ENCODE assay signal across 27 cellular contexts in the genomic region with DNA sequence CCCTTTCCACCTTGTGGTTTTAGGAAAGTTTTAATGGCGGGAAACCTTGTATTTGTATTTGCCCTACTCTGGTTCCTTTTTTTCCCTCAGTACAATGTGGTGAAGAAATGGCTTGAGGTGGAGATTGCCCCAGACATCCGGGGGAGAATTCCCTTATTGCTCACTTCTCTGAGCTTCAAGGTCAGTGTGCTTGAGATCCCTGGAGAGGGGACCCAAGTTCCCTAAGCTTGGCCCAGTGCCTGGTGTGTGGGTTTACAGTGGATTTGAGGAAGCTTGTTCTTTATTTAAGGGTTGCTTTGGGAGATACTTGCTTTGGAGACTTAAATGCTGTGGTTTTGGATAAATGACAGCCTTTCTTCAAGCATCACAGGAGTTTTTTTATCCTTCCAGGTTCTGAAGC. TPM values are rescaled to one million over a fixed set of nuclear protein-coding genes. Genes with fewer than 3 reads are reported as not detected.
A peak's percentile ranks its signal among the peaks of the same experiment; 100 is the strongest.
DNase-seq lines count a peak whose midpoint lies in the region; ATAC-seq and TF ChIP-seq lines count a peak whose summit lies in the region.
"Had no signal": no experiment of that assay in that cellular context is flagged by ENCODE, and none has a peak within 500 bp of the region (broad histone marks: within the 10 kb centered on the region; RNA-seq: fewer than 3 reads in every experiment).

No MANE protein-coding gene starts in this region.

- CTCF ChIA-PET in CD4-positive, alpha-beta memory T cell (lab: Charles Lee; ENCODE audit: partially characterized antibody) = interaction anchor here (1.2 to 2.1 kb wide), 3 partner anchors 10 to 28 kb away, joined by 3 to 6 read pairs (median 4); no protein-coding TSS in a partner anchor

- H3K4me3 Mint-ChIP-seq in CD4-positive, alpha-beta memory T cell = no peak overlapping the region
- H3K4me3 Mint-ChIP-seq: activated CD4-positive, alpha-beta memory T cell treated with anti-CD3 and anti-CD28 coated beads, Interleukin-2, amount 10 ng/mL, durations not matched to agents 7 days and 5 days; nephron; stimulated activated effector memory CD8-positive, alpha-beta T cell treated with anti-CD3 and anti-CD28 coated beads, Interleukin-12 subunit alpha, Interleukin-12 subunit beta, amount 100 ng/mL, for 72 hours had no signal

- peak in 3 of 8 donors; percentile 34 to 68 (median 42) for ATAC-seq in heart right ventricle
- no peak for ATAC-seq in HG02798 (IDR thresholded peaks at IDR 0.05; ENCODE audit: poor library complexity, unreplicated experiment)
- ATAC-seq: activated naive CD4-positive, alpha-beta T cell treated with anti-CD3 and anti-CD28 coated beads, Interleukin-2, amount 50 U/mL, for 72 hours; stimulated activated effector memory CD8-positive, alpha-beta T cell treated with anti-CD3 and anti-CD28 coated beads, Interleukin-12 subunit alpha, Interleukin-12 subunit beta, amount 100 ng/mL, for 72 hours had no signal

- no peaks in the 10 kb centered on the region for H3K27me3 Mint-ChIP-seq in CD4-positive, alpha-beta memory T cell
- H3K27me3 Mint-ChIP-seq: activated CD4-positive, alpha-beta memory T cell treated with anti-CD3 and anti-CD28 coated beads, Interleukin-2, amount 10 ng/mL, durations not matched to agents 7 days and 5 days had no signal

- H3K27me3 ChIP-seq in heart right ventricle = no peaks in the 10 kb centered on the region
- H3K27me3 ChIP-seq in CD4-positive, alpha-beta memory T cell (ENCODE audit: insufficient read depth, low read length) = no peaks in the 10 kb centered on the region
- H3K27me3 ChIP-seq: transverse colon had no signal

- H3K4me3 ChIP-seq in AG10803 (ENCODE audit: low read length) (no peak overlapping the region), heart right ventricle (no peak overlapping the region)
- H3K4me3 ChIP-seq in CD4-positive, alpha-beta memory T cell (ENCODE audit: low read length in 2 of 2) = no peak overlapping the region
- H3K4me3 ChIP-seq: transverse colon had no signal

- peaks cover 29 to 65% of the 10 kb centered on the region in 2 donors for H3K36me3 Mint-ChIP-seq in CD4-positive, alpha-beta memory T cell

- H3K4me1 Mint-ChIP-seq in CD4-positive, alpha-beta memory T cell = peaks cover 14 to 41% (median 24%) of the 10 kb centered on the region in 4 donors
- H3K4me1 Mint-ChIP-seq: nephron had no signal

- peak overlapping the region in 2 of 7 donors; percentile 27 to 72 for H3K27ac Mint-ChIP-seq in CD4-positive, alpha-beta memory T cell
- H3K27ac Mint-ChIP-seq: activated naive CD4-positive, alpha-beta T cell treated with anti-CD3 and anti-CD28 coated beads, Interleukin-2, amount 50 U/mL, for 72 hours; nephron; stimulated activated effector memory CD8-positive, alpha-beta T cell treated with anti-CD3 and anti-CD28 coated beads, Interleukin-12 subunit alpha, Interleukin-12 subunit beta, amount 100 ng/mL, for 72 hours had no signal

- WGBS in heart right ventricle, 2 donors = 67 to 74% methylated on average over 2 of the region's 2 CpGs

- H3K4me1 ChIP-seq in heart right ventricle = peaks cover 0 to 15% (median 0%) of the 10 kb centered on the region in 9 donors
- peaks cover 25% of the 10 kb centered on the region for H3K4me1 ChIP-seq in CD4-positive, alpha-beta memory T cell (ENCODE audit: insufficient read depth, low read length)
- H3K4me1 ChIP-seq: transverse colon had no signal

- peak overlapping the region in 2 of 10 donors; percentile 23 to 24 for H3K27ac ChIP-seq in heart right ventricle
- H3K27ac ChIP-seq in CD4-positive, alpha-beta memory T cell (ENCODE audit: low read depth, low read length) = no peak overlapping the region
- H3K27ac ChIP-seq: transverse colon, VCaP had no signal

- POLR2A ChIA-PET in CD4-positive, alpha-beta memory T cell (lab: Charles Lee; ENCODE audit: partially characterized antibody) = interaction anchor here (1.6 kb wide), 1 partner anchor 19 kb away, joined by 3 read pairs; the partner anchor contains the start of gene CALHM2

- peaks cover 0 to 100% (median 36%) of the 10 kb centered on the region in 9 donors for H3K36me3 ChIP-seq in heart right ventricle
- peaks cover 47% of the 10 kb centered on the region for H3K36me3 ChIP-seq in CD4-positive, alpha-beta memory T cell (ENCODE audit: insufficient read depth, low read length)

- DNase-seq in AG10803 (ENCODE audit: low read depth) (peak; percentile 33), RPMI7951 (ENCODE audit: low read depth) (peak; percentile 57), heart right ventricle (peak; percentile 47 to 50), posterior vena cava (ENCODE audit: low spot score) (peak; percentile 89), AG08396 (ENCODE audit: low spot score) (no peak), NCI-H2107 treated with DMSO at 0.1 percent for 48 hours (lab: John Stamatoyannopoulos, UW; ENCODE audit: unreplicated experiment) (no peak)
- DNase-seq in CD4-positive, alpha-beta memory T cell = no peak
- DNase-seq: activated CD4-positive, alpha-beta memory T cell treated with anti-CD3 and anti-CD28 coated beads, Interleukin-2, amount 10 ng/mL, durations not matched to agents 7 days and 5 days; activated T-cell treated with anti-CD3 and anti-CD28 coated beads, Interleukin-2, amount 50 U/mL, for 1 hour; caudate nucleus; DND-41; erythroblast; head of caudate nucleus; IMR-90; NCI-H510A treated with DMSO at 0.1 percent for 48 hours; SHP77; stimulated activated CD4-positive, alpha-beta T cell treated with anti-CD3 and anti-CD28 coated beads, Interleukin-15, amount 100 ng/mL, for 24 hours; transverse colon had no signal

- no peaks in the 10 kb centered on the region for H3K9me3 ChIP-seq in heart right ventricle
- H3K9me3 ChIP-seq in CD4-positive, alpha-beta memory T cell (ENCODE audit: control insufficient read depth in 1 of 2, low read length in 2 of 2) = no peaks in the 10 kb centered on the region
- H3K9me3 ChIP-seq: transverse colon had no signal

- no peak for TF ChIP-seq CTCF in AG10803 (conservative IDR thresholded peaks at IDR 0.05; ENCODE audit: low read length)
- no peak for TF ChIP-seq CTCF in heart right ventricle (IDR thresholded peaks at IDR 0.05)

- peaks cover 0 to 2% (median 0%) of the 10 kb centered on the region in 8 donors for H3K9me3 Mint-ChIP-seq in CD4-positive, alpha-beta memory T cell
- H3K9me3 Mint-ChIP-seq: activated CD4-positive, alpha-beta memory T cell treated with anti-CD3 and anti-CD28 coated beads, Interleukin-2, amount 10 ng/mL, durations not matched to agents 7 days and 5 days; activated naive CD4-positive, alpha-beta T cell treated with anti-CD3 and anti-CD28 coated beads, Interleukin-2, amount 50 U/mL, for 72 hours; nephron; stimulated activated effector memory CD8-positive, alpha-beta T cell treated with anti-CD3 and anti-CD28 coated beads, Interleukin-12 subunit alpha, Interleukin-12 subunit beta, amount 100 ng/mL, for 72 hours had no signal

- intact Hi-C loops in heart right ventricle (cut with DNase I) (no loop called here), posterior vena cava (cut with DNase I) (no loop called here)
- intact Hi-C loops in CD4-positive, alpha-beta memory T cell (cut with micrococcal nuclease) = no loop called here

RNA-seq across cellular contexts. Expression of gene CALHM2, which starts 18.3 kb away (rescaled TPM):
- total RNA-seq in RPMI7951 (2014; rRNA removed; shearing (Covaris generic)) = 1.9 and 3.1 TPM in 2 replicates
- total RNA-seq in heart right ventricle (10 to 100 TPM in 6 of 10 donors, 1 to 10 TPM in 4; 5.2 to 17.7 (median 10.9) TPM), posterior vena cava (10 to 100 TPM; 49.8 to 59.4 TPM)
- polyA plus RNA-seq in heart right ventricle = 10 to 100 TPM; 12.1 to 23.5 TPM
- 10 to 100 TPM; 80.5 to 84.6 TPM for total RNA-seq in CD4-positive, alpha-beta memory T cell
- 10 to 100 TPM; 40.3 to 65.0 TPM for polyA plus RNA-seq in CD4-positive, alpha-beta memory T cell

RNA-seq across cellular contexts. Expression of gene CALHM1, which starts 24.8 kb away (rescaled TPM):
- total RNA-seq in RPMI7951 (2014; rRNA removed; shearing (Covaris generic)) = not detected in 2 replicates
- total RNA-seq in heart right ventricle (not detected), posterior vena cava (not detected)
- not detected for polyA plus RNA-seq in heart right ventricle
- not detected for total RNA-seq in CD4-positive, alpha-beta memory T cell
- polyA plus RNA-seq in CD4-positive, alpha-beta memory T cell = not detected
- total RNA-seq: activated naive CD4-positive, alpha-beta T cell treated with anti-CD3 and anti-CD28 coated beads, Interleukin-2, amount 50 U/mL, for 72 hours; H4; IMR-90; mesenteric fat pad; pulmonary artery endothelial cell; transverse colon had no signal
- polyA plus RNA-seq: AG04450, IMR-90 had no signal

RNA-seq across cellular contexts. Expression of gene PDCD11, which starts 37.4 kb away (rescaled TPM):
- total RNA-seq in RPMI7951 (2014; rRNA removed; shearing (Covaris generic)) = 15.3 and 18.1 TPM in 2 replicates
- total RNA-seq in heart right ventricle (10 to 100 TPM in 8 of 10 donors, 1 to 10 TPM in 2; 9.4 to 16.9 (median 12.7) TPM), posterior vena cava (10 to 100 TPM; 18.2 to 22.1 TPM)
- 10 to 100 TPM; 10.9 to 15.1 TPM for polyA plus RNA-seq in heart right ventricle
- 10 to 100 TPM; 37.8 to 45.0 TPM for total RNA-seq in CD4-positive, alpha-beta memory T cell
- polyA plus RNA-seq in CD4-positive, alpha-beta memory T cell = 10 to 100 TPM in 1 of 2 donors, 1 to 10 TPM in 1; 2.5 to 16.1 TPM

RNA-seq across cellular contexts. Expression of gene ATP5MK, which starts 37.6 kb away (rescaled TPM):
- 586 and 602 TPM in 2 replicates for total RNA-seq in RPMI7951 (2014; rRNA removed; shearing (Covaris generic))
- total RNA-seq in heart right ventricle = 1,000 to 10,000 TPM in 9 of 10 donors, 100 to 1,000 TPM in 1; 936 to 1,374 (median 1,266) TPM
- polyA plus RNA-seq in heart right ventricle = 1,000 to 10,000 TPM; 1,385 to 3,857 TPM
- total RNA-seq in posterior vena cava = 100 to 1,000 TPM; 350 to 362 TPM
- total RNA-seq in CD4-positive, alpha-beta memory T cell = 100 to 1,000 TPM; 148 to 157 TPM
- polyA plus RNA-seq in CD4-positive, alpha-beta memory T cell = 100 to 1,000 TPM; 477 to 548 TPM

RNA-seq across cellular contexts. Expression of gene CALHM3, which starts 45.2 kb away (rescaled TPM):
- 6.8 and 8.2 TPM in 2 replicates for total RNA-seq in RPMI7951 (2014; rRNA removed; shearing (Covaris generic))
- total RNA-seq in heart right ventricle (not detected), posterior vena cava (not detected)
- polyA plus RNA-seq in heart right ventricle = not detected
- total RNA-seq in CD4-positive, alpha-beta memory T cell = not detected
- polyA plus RNA-seq in CD4-positive, alpha-beta memory T cell = not detected
- total RNA-seq: activated naive CD4-positive, alpha-beta T cell treated with anti-CD3 and anti-CD28 coated beads, Interleukin-2, amount 50 U/mL, for 72 hours; H4; IMR-90; mesenteric fat pad; pulmonary artery endothelial cell; transverse colon had no signal
- polyA plus RNA-seq: AG04450, IMR-90 had no signal

Comparison
In these comparisons a context has a peak if more than half of its experiments do, and no peak if none do; other contexts are left out.
1. DNase-seq: peak in AG10803 (single experiment), RPMI7951 (single experiment), heart right ventricle (2 of 2) and posterior vena cava (single experiment); none in CD4-positive, alpha-beta memory T cell (0 of 5), AG08396 (single experiment) and NCI-H2107 treated with DMSO at 0.1 percent for 48 hours (single experiment).